Comparison of ENCODE assay signal across 11 cellular contexts in the genomic region with DNA sequence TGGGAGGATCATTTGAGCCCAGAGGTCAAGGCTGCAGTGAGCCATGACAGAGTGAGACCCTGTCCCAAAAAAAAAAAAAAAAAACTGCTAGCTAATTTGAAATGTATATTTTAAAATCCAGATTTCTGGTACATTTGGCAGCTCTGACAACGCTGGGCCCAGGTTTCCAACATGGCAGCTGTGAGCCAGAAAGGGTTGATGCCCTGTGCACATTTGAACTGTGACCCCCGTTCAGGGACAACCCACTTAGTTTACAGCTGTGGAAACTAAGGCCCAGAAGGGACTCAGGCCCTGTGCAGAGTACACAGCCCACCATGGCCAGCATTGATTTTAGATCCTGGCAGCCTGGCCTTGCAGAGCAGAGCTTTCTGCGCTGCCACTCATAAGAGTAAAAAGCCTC. TPM values are rescaled to one million over a fixed set of nuclear protein-coding genes. Genes with fewer than 3 reads are reported as not detected.
DNase-seq lines count a peak whose midpoint lies in the region; ATAC-seq and TF ChIP-seq lines count a peak whose summit lies in the region.
"Had no signal": no experiment of that assay in that cellular context is flagged by ENCODE, and none has a peak within 500 bp of the region (broad histone marks: within the 10 kb centered on the region; RNA-seq: fewer than 3 reads in every experiment).

No MANE protein-coding gene starts in this region.

- H3K14ac ChIP-seq in trophoblast cell (ENCODE audit: low read length) (no peak overlapping the region), mesenchymal stem cell (ENCODE audit: low read length in 2 of 2) (no peak overlapping the region)

- in situ Hi-C loops in GM23248 (cut with MboI) (no loop called here), ACHN (cut with HindIII; ENCODE audit: low pct_ligation_motif_present, low pct_unique_long_range_greater_than_20kb, low sequenced_read_pairs) (no loop called here)

- H3K36me3 ChIP-seq in GM23248 (ENCODE audit: low read depth) (no peaks in the 10 kb centered on the region), trophoblast cell (ENCODE audit: control insufficient read depth in 1 of 2, insufficient read depth in 2 of 2, low read length in 2 of 2) (peaks cover 23 to 28% of the 10 kb centered on the region in 2 experiments), mesenchymal stem cell (ENCODE audit: control insufficient read depth in 1 of 2, insufficient read depth in 2 of 2, low read depth in 1 of 2, low read length in 2 of 2) (peaks cover 0 to 15% of the 10 kb centered on the region in 2 experiments)

- H3K79me1 ChIP-seq in trophoblast cell (ENCODE audit: low read length) (peaks cover 10% of the 10 kb centered on the region), mesenchymal stem cell (replicated peaks; ENCODE audit: low read length, poor library complexity, severe bottlenecking) (no peaks in the 10 kb centered on the region)

- peaks cover 45% of the 10 kb centered on the region for H4K20me1 ChIP-seq in GM23248 (ENCODE audit: insufficient read depth)

- H2BK12ac ChIP-seq in trophoblast cell (ENCODE audit: low read length) (no peak overlapping the region), mesenchymal stem cell (ENCODE audit: low read length in 2 of 2) (no peak overlapping the region)

- no peak for ATAC-seq in stimulated activated memory B cell treated with anti-CD40 and anti-IgM and Interleukin-4, amounts not matched to agents 10 μg/mL and 1 μg/mL and 100 μg/mL, for 72 hours
- ATAC-seq in HG03442 (IDR thresholded peaks at IDR 0.05; ENCODE audit: unreplicated experiment): no peak
- ATAC-seq: GM23338 had no signal

- H3K79me2 ChIP-seq in GM23248 (ENCODE audit: insufficient read depth) (peaks cover 100% of the 10 kb centered on the region), trophoblast cell (ENCODE audit: control insufficient read depth, insufficient read depth, low read length, poor library complexity) (peaks cover 26% of the 10 kb centered on the region)

- peak overlapping the region; percentile 26 for H3K18ac ChIP-seq in trophoblast cell (ENCODE audit: low read length)
- no peak overlapping the region for H3K18ac ChIP-seq in mesenchymal stem cell (ENCODE audit: low read depth in 1 of 2, low read length in 2 of 2)

- H3K9me3 Mint-ChIP-seq in brain: no peaks in the 10 kb centered on the region
- H3K9me3 Mint-ChIP-seq in stimulated activated memory B cell treated with anti-CD40 and anti-IgM and Interleukin-4, amounts not matched to agents 10 μg/mL and 1 μg/mL and 100 μg/mL, for 72 hours: no peaks in the 10 kb centered on the region
- H3K9me3 Mint-ChIP-seq: CD8-positive, alpha-beta memory T cell; GM23338 had no signal

- H4K12ac ChIP-seq in trophoblast cell (ENCODE audit: low read depth, low read length): no peak overlapping the region

- peaks cover 6% of the 10 kb centered on the region for H3K36me3 Mint-ChIP-seq in brain
- no peaks in the 10 kb centered on the region for H3K36me3 Mint-ChIP-seq in stimulated activated memory B cell treated with anti-CD40 and anti-IgM and Interleukin-4, amounts not matched to agents 10 μg/mL and 1 μg/mL and 100 μg/mL, for 72 hours

- H3K9ac ChIP-seq in GM23248 (no peak overlapping the region), trophoblast cell (ENCODE audit: low read length) (no peak overlapping the region), mesenchymal stem cell (ENCODE audit: low read length) (no peak overlapping the region)

- H3F3A ChIP-seq in GM23248 (ENCODE audit: insufficient read depth): peaks cover 33% of the 10 kb centered on the region

- H3K4me1 ChIP-seq in GM23248 (ENCODE audit: insufficient read depth) (peaks cover 55% of the 10 kb centered on the region), trophoblast cell (ENCODE audit: control insufficient read depth in 1 of 2, insufficient read depth in 2 of 2, low read length in 2 of 2) (peaks cover 34 to 39% of the 10 kb centered on the region in 2 experiments), mesenchymal stem cell (ENCODE audit: control insufficient read depth, insufficient read depth, low read depth, low read length) (peaks cover 29% of the 10 kb centered on the region)

- H4K91ac ChIP-seq in trophoblast cell (ENCODE audit: low read depth, low read length): no peak overlapping the region
- no peak overlapping the region for H4K91ac ChIP-seq in mesenchymal stem cell (ENCODE audit: low read length)

- no peak overlapping the region for H3K4me2 ChIP-seq in GM23248 (ENCODE audit: unreplicated experiment)
- H3K4me2 ChIP-seq in trophoblast cell (ENCODE audit: low read length): no peak overlapping the region
- no peak overlapping the region for H3K4me2 ChIP-seq in mesenchymal stem cell (ENCODE audit: low read length, poor library complexity, severe bottlenecking)
- H3K4me2 ChIP-seq: GM23338 had no signal

- H2AK5ac ChIP-seq in trophoblast cell (ENCODE audit: low read length) (no peak overlapping the region), mesenchymal stem cell (ENCODE audit: low read length, severe bottlenecking) (no peak overlapping the region)

- no peak overlapping the region for H2BK5ac ChIP-seq in trophoblast cell (ENCODE audit: low read depth, low read length, poor library complexity)
- H2BK5ac ChIP-seq in mesenchymal stem cell (ENCODE audit: low read depth, low read length, poor library complexity, severe bottlenecking): no peak overlapping the region

- H4K8ac ChIP-seq in trophoblast cell (ENCODE audit: low read depth, low read length): no peak overlapping the region
- no peak overlapping the region for H4K8ac ChIP-seq in mesenchymal stem cell (ENCODE audit: low read length)

- no peaks in the 10 kb centered on the region for H3K27me3 Mint-ChIP-seq in brain
- no peaks in the 10 kb centered on the region for H3K27me3 Mint-ChIP-seq in stimulated activated memory B cell treated with anti-CD40 and anti-IgM and Interleukin-4, amounts not matched to agents 10 μg/mL and 1 μg/mL and 100 μg/mL, for 72 hours
- H3K27me3 Mint-ChIP-seq: CD8-positive, alpha-beta memory T cell had no signal

- no peak overlapping the region for H3K4me3 ChIP-seq in GM23248
- no peak overlapping the region for H3K4me3 ChIP-seq in trophoblast cell (ENCODE audit: low read depth, low read length)
- H3K4me3 ChIP-seq in mesenchymal stem cell (ENCODE audit: insufficient read depth in 1 of 2, low read depth in 1 of 2, low read length in 2 of 2): no peak overlapping the region
- H3K4me3 ChIP-seq: GM23338 had no signal

- TF ChIP-seq CTCF in brain (conservative IDR thresholded peaks at IDR 0.05): no peak

- peaks cover 93% of the 10 kb centered on the region for H3K4me1 Mint-ChIP-seq in brain
- peaks cover 73% of the 10 kb centered on the region for H3K4me1 Mint-ChIP-seq in stimulated activated memory B cell treated with anti-CD40 and anti-IgM and Interleukin-4, amounts not matched to agents 10 μg/mL and 1 μg/mL and 100 μg/mL, for 72 hours

- peak overlapping the region; percentile 68 to 97 (median 87) for H3K27ac Mint-ChIP-seq in brain
- peak overlapping the region; percentile 23 for H3K27ac Mint-ChIP-seq in stimulated activated memory B cell treated with anti-CD40 and anti-IgM and Interleukin-4, amounts not matched to agents 10 μg/mL and 1 μg/mL and 100 μg/mL, for 72 hours

- H3K4me3 Mint-ChIP-seq in brain: no peak overlapping the region
- no peak overlapping the region for H3K4me3 Mint-ChIP-seq in stimulated activated memory B cell treated with anti-CD40 and anti-IgM and Interleukin-4, amounts not matched to agents 10 μg/mL and 1 μg/mL and 100 μg/mL, for 72 hours
- H3K4me3 Mint-ChIP-seq: CD8-positive, alpha-beta memory T cell; GM23338 had no signal

- 75 to 76% methylated on average over 3 of the region's 3 CpGs for WGBS in GM23248 (ENCODE audit: low coverage in 1 of 2, low lambda C conversion rate in 2 of 2, missing lambda C conversion rate in 2 of 2), 2 experiments
- WGBS in trophoblast cell (ENCODE audit: extremely low coverage, insufficient coverage, insufficient read length): no CpG with 5 or more reads among the region's 3 CpGs
- 95% methylated on average over 3 of the region's 3 CpGs for WGBS in mesenchymal stem cell

- no peak overlapping the region for H2BK120ac ChIP-seq in trophoblast cell (ENCODE audit: insufficient read depth, low read length, poor library complexity)
- H2BK120ac ChIP-seq in mesenchymal stem cell (ENCODE audit: low read depth, low read length): no peak overlapping the region

- H3K27me3 ChIP-seq in GM23248 (replicated peaks; ENCODE audit: insufficient read depth) (no peaks in the 10 kb centered on the region), trophoblast cell (ENCODE audit: insufficient read depth, low read length) (no peaks in the 10 kb centered on the region), mesenchymal stem cell (ENCODE audit: control insufficient read depth in 1 of 2, insufficient read depth in 1 of 2, low read length in 2 of 2) (no peaks in the 10 kb centered on the region)

- no peak for DNase-seq in GM23248
- no peak for DNase-seq in trophoblast cell
- no peak for DNase-seq in mesenchymal stem cell
- DNase-seq in ACHN: no peak
- DNase-seq: CD8-positive, alpha-beta memory T cell; DMS 273 treated with DMSO at 0.1 percent for 48 hours; H7 had no signal

- H3K23ac ChIP-seq in trophoblast cell (ENCODE audit: low read length): no peak overlapping the region
- no peak overlapping the region for H3K23ac ChIP-seq in mesenchymal stem cell (ENCODE audit: low read length in 2 of 2)

- H3K9me3 ChIP-seq in GM23248 (ENCODE audit: low read depth) (no peaks in the 10 kb centered on the region), trophoblast cell (ENCODE audit: insufficient read depth, low read depth, low read length) (no peaks in the 10 kb centered on the region), mesenchymal stem cell (ENCODE audit: control insufficient read depth, low read length) (no peaks in the 10 kb centered on the region)

- no peak overlapping the region for H2BK15ac ChIP-seq in mesenchymal stem cell (ENCODE audit: low read depth, poor library complexity, severe bottlenecking)

- no peaks in the 10 kb centered on the region for H3K9me2 ChIP-seq in GM23248 (ENCODE audit: insufficient read depth)

- H3K4ac ChIP-seq in trophoblast cell (ENCODE audit: low read depth, low read length) (peak overlapping the region; percentile 90), mesenchymal stem cell (ENCODE audit: low read depth in 1 of 2, low read length in 2 of 2) (no peak overlapping the region)

- H2AFZ ChIP-seq in GM23248: no peak overlapping the region
- no peak overlapping the region for H2AFZ ChIP-seq in trophoblast cell (ENCODE audit: insufficient read depth, low read length, poor library complexity)
- no peak overlapping the region for H2AFZ ChIP-seq in mesenchymal stem cell (ENCODE audit: low read depth, low read length)
- H2AFZ ChIP-seq: GM23338 had no signal

- H3K27ac ChIP-seq in GM23248: 0 out of 2 replicates have a peak overlapping the region, but pooled peaks have one; percentile 4
- no peak overlapping the region for H3K27ac ChIP-seq in trophoblast cell (ENCODE audit: low read depth, low read length)
- no peak overlapping the region for H3K27ac ChIP-seq in mesenchymal stem cell (ENCODE audit: low read length, poor library complexity, severe bottlenecking)

RNA-seq across cellular contexts. Expression of a gene that starts 56.0 kb away (rescaled TPM):
- 134 and 172 TPM in 2 replicates for total RNA-seq in GM23248 (2014; rRNA removed; shearing (Covaris generic))
- polyA plus RNA-seq in GM23248 (2016; fragmentation: Nextera tagmentation; extraction: Ambion mirVana) (681 and 706 TPM in 2 replicates), brain (ENCODE audit: insufficient read depth, low read depth, low replicate concordance) (52.8 TPM)
- polyA plus RNA-seq in trophoblast cell (2013): 728 and 737 TPM in 2 replicates
- polyA plus RNA-seq in mesenchymal stem cell (2013, experiment 1 of 2): 959 TPM
- 955 TPM for polyA plus RNA-seq in mesenchymal stem cell (2013, experiment 2 of 2)
- total RNA-seq: CD8-positive, alpha-beta memory T cell had no signal
- polyA plus RNA-seq: CD8-positive, alpha-beta memory T cell had no signal

Comparison
In these comparisons a context has a peak if more than half of its experiments do, and no peak if none do; other contexts are left out.
1. RNA of a gene that starts 56.0 kb away (polyA plus RNA-seq): 681 to 706 TPM in GM23248; 52.8 TPM in brain (single experiment); every median in the first group is over 10 times any median in the second.